In the genomic region with DNA sequence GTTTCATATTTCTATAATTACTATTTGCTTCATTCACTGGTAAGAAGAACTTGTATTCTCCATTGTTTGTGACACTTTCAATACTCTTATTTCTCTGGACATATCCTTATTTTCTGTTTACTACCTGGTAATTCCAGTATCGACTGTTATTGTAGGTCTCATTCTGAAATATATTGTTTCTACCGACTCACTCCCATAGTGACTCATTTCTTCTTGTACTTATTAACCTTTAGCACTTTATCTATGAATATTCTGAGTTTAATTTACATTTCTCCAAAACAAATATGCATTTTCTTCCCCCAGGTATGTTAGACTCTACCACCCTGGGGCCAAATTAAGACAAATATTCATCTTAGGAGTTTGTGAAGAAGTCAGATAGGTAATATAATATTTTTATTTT, we compare ENCODE assay signal across 26 cellular contexts.
"Had no signal": no experiment of that assay in that cellular context is flagged by ENCODE, and none has a peak within 500 bp of the region (broad histone marks: within the 10 kb centered on the region; RNA-seq: fewer than 3 reads in every experiment).

No MANE protein-coding gene starts in this region.

- DNase-seq: activated B cell treated with CpG ODN at 0.5 μM for 24 hours; activated CD4-positive, alpha-beta T cell treated with anti-CD3 and anti-CD28 coated beads for 48 hours; activated CD4-positive, alpha-beta T cell treated with anti-CD3 and anti-CD28 coated beads, Interleukin-2, amount 50 U/mL, for 1 hour; activated CD4-positive, alpha-beta T cell treated with anti-CD3 and anti-CD28 coated beads, Interleukin-2, amount 50 U/mL, for 48 hours; activated CD8-positive, alpha-beta memory T cell treated with anti-CD3 and anti-CD28 coated beads for 24 hours; activated CD8-positive, alpha-beta T cell treated with anti-CD3 and anti-CD28 coated beads for 36 hours; activated effector memory CD4-positive, alpha-beta T cell treated with Interleukin-2 at 50 U/mL for 16 hours; activated gamma-delta T cell treated with Interleukin-2 at 50 U/mL for 16 hours; activated naive CD4-positive, alpha-beta T cell treated with anti-CD3 and anti-CD28 coated beads, Interleukin-2, amount 50 U/mL, for 16 hours; activated naive CD4-positive, alpha-beta T cell treated with Interleukin-2 at 50 U/mL for 16 hours; activated T-cell treated with anti-CD3 and anti-CD28 coated beads, Interleukin-2, amount 50 U/mL, for 4 hours; amniotic stem cell; anterior cingulate cortex; brain microvascular endothelial cell; caudate nucleus; cortex of kidney; dermis blood vessel endothelial cell; effector CD4-positive, alpha-beta T cell; effector memory CD8-positive, alpha-beta T cell; foreskin fibroblast; gastrocnemius medialis; glutamatergic neuron; heart left ventricle; T-helper 9 cell; WERI-Rb-1 had no signal

- H3K36me3 ChIP-seq: brain microvascular endothelial cell, gastrocnemius medialis, heart left ventricle, WERI-Rb-1 had no signal

- FAIRE-seq: astrocyte had no signal

- H3K4me3 ChIP-seq: gastrocnemius medialis, heart left ventricle had no signal

- H3K27me3 ChIP-seq: brain microvascular endothelial cell, gastrocnemius medialis, heart left ventricle had no signal
